Comparison of ENCODE assay signal across 18 cellular contexts in the genomic region with DNA sequence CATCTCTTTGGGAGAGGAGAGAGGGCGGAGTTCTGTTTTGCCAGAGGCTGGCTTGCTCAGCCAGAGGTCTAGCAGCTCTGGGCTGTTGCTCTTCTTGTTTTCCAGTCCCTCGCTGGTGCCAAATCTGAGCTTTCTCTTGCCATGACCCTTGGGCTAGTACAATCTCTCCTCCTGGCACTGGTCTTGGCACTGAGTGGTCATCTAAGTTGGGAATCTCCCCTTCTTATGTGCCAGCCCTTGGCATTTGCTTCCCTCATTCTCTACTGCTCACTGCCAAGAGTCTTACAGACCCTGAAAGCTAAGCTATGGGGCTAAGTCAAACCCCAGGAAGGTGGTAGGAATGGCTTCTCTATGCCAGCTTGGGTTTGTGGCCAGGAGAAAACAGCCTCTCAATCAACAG.
"Had no signal": no experiment of that assay in that cellular context is flagged by ENCODE, and none has a peak within 500 bp of the region (broad histone marks: within the 10 kb centered on the region; RNA-seq: fewer than 3 reads in every experiment).

No MANE protein-coding gene starts in this region.

- DNase-seq: dermis blood vessel endothelial cell; dorsolateral prefrontal cortex; effector CD4-positive, alpha-beta T cell; effector memory CD4-positive, alpha-beta T cell; foreskin keratinocyte; glutamatergic neuron; head of caudate nucleus; heart right ventricle; hippocampal formation; left cardiac atrium; left lung; left ventricle myocardium superior; lower lobe of right lung; mesendoderm; midbrain had no signal

- H3K36me3 ChIP-seq: esophagus muscularis mucosa, gastroesophageal sphincter, heart right ventricle, left lung, lower lobe of right lung had no signal

- H3K4me3 ChIP-seq: coronary artery, dorsolateral prefrontal cortex, esophagus muscularis mucosa, gastroesophageal sphincter, heart right ventricle, left lung, lower lobe of right lung had no signal

- ATAC-seq: foreskin keratinocyte, gastroesophageal sphincter, heart right ventricle, left lung, left ventricle myocardium superior, lower lobe of right lung had no signal

- H3K9me3 ChIP-seq: lower lobe of right lung had no signal

- H3K27me3 ChIP-seq: dorsolateral prefrontal cortex, esophagus muscularis mucosa, foreskin keratinocyte, gastroesophageal sphincter, left lung had no signal
